2 cellular contexts compared by ENCODE assay signal in genomic region chr18:23284629-23285028, GRCh38.
TF ChIP-seq lines count a peak whose summit lies in the region.

No MANE protein-coding gene starts in this region.

TF ChIP-seq in IMR-90, 13 proteins besides CTCF, POLR2A, EP300 and RAD21:
- no peak for TF ChIP-seq SMC3 (IDR thresholded peaks at IDR 0.05; ENCODE audit: low read depth, low read length)
- TF ChIP-seq RCOR1 (IDR thresholded peaks at IDR 0.05; ENCODE audit: insufficient replicate concordance, low read length), result no peak
- TF ChIP-seq CEBPB (IDR thresholded peaks at IDR 0.05; ENCODE audit: low read depth, low read length), result no peak
- TF ChIP-seq BHLHE40 (IDR thresholded peaks at IDR 0.05; ENCODE audit: low read depth, low read length), result no peak
- TF ChIP-seq, protein P1, sequence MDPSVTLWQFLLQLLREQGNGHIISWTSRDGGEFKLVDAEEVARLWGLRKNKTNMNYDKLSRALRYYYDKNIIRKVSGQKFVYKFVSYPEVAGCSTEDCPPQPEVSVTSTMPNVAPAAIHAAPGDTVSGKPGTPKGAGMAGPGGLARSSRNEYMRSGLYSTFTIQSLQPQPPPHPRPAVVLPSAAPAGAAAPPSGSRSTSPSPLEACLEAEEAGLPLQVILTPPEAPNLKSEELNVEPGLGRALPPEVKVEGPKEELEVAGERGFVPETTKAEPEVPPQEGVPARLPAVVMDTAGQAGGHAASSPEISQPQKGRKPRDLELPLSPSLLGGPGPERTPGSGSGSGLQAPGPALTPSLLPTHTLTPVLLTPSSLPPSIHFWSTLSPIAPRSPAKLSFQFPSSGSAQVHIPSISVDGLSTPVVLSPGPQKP (IDR thresholded peaks at IDR 0.05; ENCODE audit: borderline replicate concordance, low read depth, low read length), result no peak
- no peak for TF ChIP-seq CHD1 (IDR thresholded peaks at IDR 0.05; ENCODE audit: low read depth, low read length)
- no peak for TF ChIP-seq NFE2L2 (IDR thresholded peaks at IDR 0.05; ENCODE audit: low read depth, low read length)
- TF ChIP-seq MAFK (IDR thresholded peaks at IDR 0.05; ENCODE audit: low read depth, low read length), result no peak
- TF ChIP-seq RFX5 (IDR thresholded peaks at IDR 0.05; ENCODE audit: low read depth, low read length), result no peak
- no peak for TF ChIP-seq MXI1 (IDR thresholded peaks at IDR 0.05; ENCODE audit: borderline replicate concordance, low read depth, low read length)
- no peak for TF ChIP-seq USF2 (IDR thresholded peaks at IDR 0.05; ENCODE audit: low read depth, low read length)

TF ChIP-seq in H1, 55 proteins besides CTCF, POLR2A, EP300 and RAD21:
- 0 out of 2 replicates have a peak, but pooled peaks have one; percentile 12 for TF ChIP-seq E2F6 (IDR thresholded peaks at IDR 0.05)
- TF ChIP-seq RXRA (IDR thresholded peaks at IDR 0.05; ENCODE audit: insufficient read depth, low read depth, low read length), result no peak
- 0 out of 2 replicates have a peak, but pooled peaks have one; percentile 15 for TF ChIP-seq MAFK (IDR thresholded peaks at IDR 0.05; ENCODE audit: low read depth, low read length)
- no peak for TF ChIP-seq KDM4A (IDR thresholded peaks at IDR 0.05; ENCODE audit: low read depth, low read length, severe bottlenecking)
